In the genomic region with DNA sequence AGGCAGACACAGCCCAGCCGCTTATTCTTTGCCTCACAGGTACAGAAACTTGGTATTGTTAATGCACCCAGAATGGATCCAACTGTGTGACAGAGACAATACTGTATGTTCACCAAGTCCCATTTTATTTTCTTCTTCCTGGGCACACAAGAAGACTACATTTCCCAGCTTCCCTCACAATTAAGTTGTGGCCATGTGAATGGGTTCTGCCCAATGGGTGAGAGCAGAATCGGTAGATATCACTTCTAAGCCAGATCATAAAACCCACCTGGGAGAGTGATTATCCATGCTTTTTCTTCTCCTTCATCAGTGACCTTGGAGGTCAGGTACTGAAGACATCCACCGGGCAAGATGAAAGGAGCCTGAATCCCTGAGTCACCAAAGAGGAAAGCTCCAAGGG, we compare ENCODE assay signal across 28 cellular contexts.
"Had no signal": no experiment of that assay in that cellular context is flagged by ENCODE, and none has a peak within 500 bp of the region (broad histone marks: within the 10 kb centered on the region; RNA-seq: fewer than 3 reads in every experiment).

No MANE protein-coding gene starts in this region.

- H3K27ac ChIP-seq: left lung, lower lobe of right lung, pancreas, prostate gland, skin epidermis, stomach, testis, thyroid gland, transverse colon, upper lobe of left lung, vagina had no signal

- H3K36me3 ChIP-seq: left lung, lower lobe of right lung, pancreas, prostate gland, stomach, thyroid gland, transverse colon, upper lobe of left lung, vagina had no signal

- H3K4me3 ChIP-seq: left lung, lower lobe of right lung, pancreas, prostate gland, skin epidermis, stomach, testis, thyroid gland, transverse colon, upper lobe of left lung, vagina had no signal

- H3K4me1 ChIP-seq: left lung, lower lobe of right lung, pancreas, prostate gland, stomach, testis, thyroid gland, transverse colon, upper lobe of left lung, vagina had no signal

- H3K9me3 ChIP-seq: left lung, lower lobe of right lung, pancreas, prostate gland, stomach, testis, thyroid gland, transverse colon, upper lobe of left lung, vagina had no signal

- FAIRE-seq: islet of Langerhans, kidney, pancreas had no signal

- DNase-seq: hypothalamus; immature natural killer cell; kidney; left colon; left lung; lower lobe of right lung; mammary epithelial cell; mesenchymal stem cell; naive thymus-derived CD8-positive, alpha-beta T cell; pancreas; retina; right cardiac atrium; stimulated activated CD4-positive, alpha-beta T cell treated with anti-CD3 and anti-CD28 coated beads, Interleukin-12 subunit alpha, Interleukin-12 subunit beta, amount 100 ng/mL, for 4 hours; stimulated activated CD4-positive, alpha-beta T cell treated with anti-CD3 and anti-CD28 coated beads, Interleukin-15, amount 100 ng/mL, for 24 hours; stimulated activated CD4-positive, alpha-beta T cell treated with anti-CD3 and anti-CD28 coated beads, Interleukin-2, amount 100 ng/mL, for 24 hours; stimulated activated CD4-positive, alpha-beta T cell treated with anti-CD3 and anti-CD28 coated beads, Interleukin-4, amount 100 ng/mL, for 1 hour; stimulated activated naive B cell treated with anti-CD40 and anti-IgM and Interleukin-4, amounts not matched to agents 10 μg/mL and 1 μg/mL and 100 μg/mL, for 72 hours; stimulated activated naive CD8-positive, alpha-beta T cell treated with anti-CD3 and anti-CD28 coated beads, Interleukin-15, Interleukin-2, amounts not matched to agents 100 U/mL and 50 U/mL, for 24 hours; stomach; testis; thyroid gland; transverse colon; upper lobe of left lung had no signal

- ATAC-seq: left colon; left lung; lower lobe of right lung; naive thymus-derived CD8-positive, alpha-beta T cell; pancreas; right cardiac atrium; sciatic nerve; stimulated activated naive B cell treated with anti-CD40 and anti-IgM and Interleukin-4, amounts not matched to agents 10 μg/mL and 1 μg/mL and 100 μg/mL, for 72 hours; stimulated activated naive CD8-positive, alpha-beta T cell treated with anti-CD3 and anti-CD28 coated beads, Interleukin-15, Interleukin-2, amounts not matched to agents 100 U/mL and 50 U/mL, for 24 hours had no signal

- H3K27me3 ChIP-seq: pancreas, testis, thyroid gland, transverse colon, upper lobe of left lung, vagina had no signal
